ENCODE assay signal across 1 cellular context in the genomic region with DNA sequence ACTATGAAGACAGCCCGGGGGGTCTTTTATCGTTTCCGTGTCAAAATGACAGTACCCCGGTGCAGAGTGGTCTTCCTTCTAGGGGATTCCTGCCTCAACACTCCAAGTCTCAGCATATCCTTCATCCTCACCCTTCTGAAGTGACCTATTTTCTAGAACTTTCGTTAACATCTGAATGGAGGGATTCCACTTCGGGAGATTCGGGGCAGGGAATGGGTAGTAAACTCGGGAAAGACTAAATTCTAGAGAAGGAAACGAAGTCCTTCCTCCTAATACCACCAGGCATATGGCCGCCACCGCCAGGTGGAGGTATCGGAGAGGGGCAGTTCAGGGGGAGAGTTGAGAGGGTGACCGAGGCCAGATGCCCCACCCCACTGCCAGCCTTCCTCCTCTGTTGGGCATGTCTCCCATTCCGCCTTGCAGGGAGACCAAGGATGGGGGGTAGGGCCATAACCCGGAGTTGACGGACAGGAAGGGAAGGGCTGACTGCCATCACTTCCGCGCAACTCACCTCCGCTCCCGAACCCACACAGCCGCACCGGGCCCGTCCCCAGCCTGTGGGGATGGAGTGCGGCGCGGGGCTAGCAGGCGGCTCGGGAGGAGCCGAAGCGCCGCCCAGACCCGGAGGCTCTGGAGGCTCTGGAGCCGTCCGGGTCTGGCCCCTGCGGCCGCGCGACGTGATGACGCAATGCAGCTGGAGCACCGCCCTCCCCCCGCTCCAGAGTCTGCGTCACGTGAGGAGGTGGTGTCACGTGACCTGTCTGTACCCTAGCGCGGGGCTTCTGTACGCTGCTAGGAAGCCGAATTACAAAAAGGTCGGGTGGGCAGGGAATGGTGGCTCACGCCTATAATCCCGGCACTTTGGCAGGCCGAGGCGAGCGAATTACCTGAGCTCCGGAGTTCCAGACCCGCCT.
TF ChIP-seq lines count a peak whose summit lies in the region.

A gene (minus strand): TSS at position 657 of the 914 bp plus-strand sequence. CDS start 2,072 bp downstream, outside the sequence.

TF ChIP-seq in K562, 482 proteins besides CTCF, POLR2A, EP300 and RAD21 (continued from another document and continues in another):
- TF ChIP-seq, protein P1, sequence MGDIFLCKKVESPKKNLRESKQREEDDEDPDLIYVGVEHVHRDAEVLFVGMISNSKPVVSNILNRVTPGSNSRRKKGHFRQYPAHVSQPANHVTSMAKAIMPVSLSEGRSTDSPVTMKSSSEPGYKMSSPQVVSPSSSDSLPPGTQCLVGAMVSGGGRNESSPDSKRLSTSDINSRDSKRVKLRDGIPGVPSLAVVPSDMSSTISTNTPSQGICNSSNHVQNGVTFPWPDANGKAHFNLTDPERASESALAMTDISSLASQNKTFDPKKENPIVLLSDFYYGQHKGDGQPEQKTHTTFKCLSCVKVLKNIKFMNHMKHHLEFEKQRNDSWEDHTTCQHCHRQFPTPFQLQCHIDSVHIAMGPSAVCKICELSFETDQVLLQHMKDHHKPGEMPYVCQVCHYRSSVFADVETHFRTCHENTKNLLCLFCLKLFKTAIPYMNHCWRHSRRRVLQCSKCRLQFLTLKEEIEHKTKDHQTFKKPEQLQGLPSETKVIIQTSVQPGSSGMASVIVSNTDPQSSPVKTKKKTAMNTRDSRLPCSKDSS (IDR thresholded peaks at IDR 0.05; ENCODE audit: low read depth, partially characterized antibody), result no peak
- TF ChIP-seq FOXK2 (conservative IDR thresholded peaks at IDR 0.05 in 1 of 2, IDR thresholded peaks at IDR 0.05 in 1 of 2; ENCODE audit: low read depth in 2 of 2), result peak; percentile 87 to 96
- TF ChIP-seq ZNF785 (CRISPR knock-in tag; IDR thresholded peaks at IDR 0.05), result no peak
- no peak for TF ChIP-seq POLR3A (IDR thresholded peaks at IDR 0.05; ENCODE audit: borderline replicate concordance, extremely low read depth, insufficient read depth, insufficient read length)
- TF ChIP-seq, protein P2, sequence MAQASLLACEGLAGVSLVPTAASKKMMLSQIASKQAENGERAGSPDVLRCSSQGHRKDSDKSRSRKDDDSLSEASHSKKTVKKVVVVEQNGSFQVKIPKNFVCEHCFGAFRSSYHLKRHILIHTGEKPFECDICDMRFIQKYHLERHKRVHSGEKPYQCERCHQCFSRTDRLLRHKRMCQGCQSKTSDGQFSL (CRISPR knock-in tag; IDR thresholded peaks at IDR 0.05), result peak; percentile 79
- TF ChIP-seq, protein P2 (tag; IDR thresholded peaks at IDR 0.05), result peak in 1 of 2 experiments; percentile 71; a peak in 1 of 4 replicates
- TF ChIP-seq TCF7L2 (IDR thresholded peaks at IDR 0.05; ENCODE audit: low read depth, low read length), result no peak
- TF ChIP-seq NCOA6 (IDR thresholded peaks at IDR 0.05), result no peak
- peak; percentile 77 for TF ChIP-seq ETV1 (tag; conservative IDR thresholded peaks at IDR 0.05; ENCODE audit: low read depth)
- no peak for TF ChIP-seq HNRNPH1 (optimal IDR thresholded peaks at IDR 0.05; ENCODE audit: low read depth, low read length)
- TF ChIP-seq, protein P3, sequence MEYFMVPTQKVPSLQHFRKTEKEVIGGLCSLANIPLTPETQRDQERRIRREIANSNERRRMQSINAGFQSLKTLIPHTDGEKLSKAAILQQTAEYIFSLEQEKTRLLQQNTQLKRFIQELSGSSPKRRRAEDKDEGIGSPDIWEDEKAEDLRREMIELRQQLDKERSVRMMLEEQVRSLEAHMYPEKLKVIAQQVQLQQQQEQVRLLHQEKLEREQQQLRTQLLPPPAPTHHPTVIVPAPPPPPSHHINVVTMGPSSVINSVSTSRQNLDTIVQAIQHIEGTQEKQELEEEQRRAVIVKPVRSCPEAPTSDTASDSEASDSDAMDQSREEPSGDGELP (CRISPR knock-in tag; IDR thresholded peaks at IDR 0.05; ENCODE audit: borderline replicate concordance), result peak; percentile 96
- TF ChIP-seq PHF8 (IDR thresholded peaks at IDR 0.05; ENCODE audit: borderline replicate concordance, low read length), result peak; percentile 96
- peak; percentile 63; the same call in 1 of the 2 replicates for TF ChIP-seq NFIC (IDR thresholded peaks at IDR 0.05)
- TF ChIP-seq, protein P4, sequence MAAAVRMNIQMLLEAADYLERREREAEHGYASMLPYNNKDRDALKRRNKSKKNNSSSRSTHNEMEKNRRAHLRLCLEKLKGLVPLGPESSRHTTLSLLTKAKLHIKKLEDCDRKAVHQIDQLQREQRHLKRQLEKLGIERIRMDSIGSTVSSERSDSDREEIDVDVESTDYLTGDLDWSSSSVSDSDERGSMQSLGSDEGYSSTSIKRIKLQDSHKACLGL (CRISPR knock-in tag; IDR thresholded peaks at IDR 0.05; ENCODE audit: borderline replicate concordance, poor library complexity, severe bottlenecking), result peak; percentile 40
- no peak for TF ChIP-seq SETDB1 (IDR thresholded peaks at IDR 0.05; ENCODE audit: low read length)
- TF ChIP-seq MBD2 (IDR thresholded peaks at IDR 0.05; ENCODE audit: borderline replicate concordance, low read depth), result peak; percentile 79; the same call in 1 of the 2 replicates
- TF ChIP-seq ZNF311 (CRISPR knock-in tag; IDR thresholded peaks at IDR 0.05), result no peak
- TF ChIP-seq ZBTB8A (IDR thresholded peaks at IDR 0.05; ENCODE audit: partially characterized antibody), result no peak
- peak; percentile 70 for TF ChIP-seq GABPA (tag; conservative IDR thresholded peaks at IDR 0.05; ENCODE audit: low read depth)
- TF ChIP-seq, protein P5, sequence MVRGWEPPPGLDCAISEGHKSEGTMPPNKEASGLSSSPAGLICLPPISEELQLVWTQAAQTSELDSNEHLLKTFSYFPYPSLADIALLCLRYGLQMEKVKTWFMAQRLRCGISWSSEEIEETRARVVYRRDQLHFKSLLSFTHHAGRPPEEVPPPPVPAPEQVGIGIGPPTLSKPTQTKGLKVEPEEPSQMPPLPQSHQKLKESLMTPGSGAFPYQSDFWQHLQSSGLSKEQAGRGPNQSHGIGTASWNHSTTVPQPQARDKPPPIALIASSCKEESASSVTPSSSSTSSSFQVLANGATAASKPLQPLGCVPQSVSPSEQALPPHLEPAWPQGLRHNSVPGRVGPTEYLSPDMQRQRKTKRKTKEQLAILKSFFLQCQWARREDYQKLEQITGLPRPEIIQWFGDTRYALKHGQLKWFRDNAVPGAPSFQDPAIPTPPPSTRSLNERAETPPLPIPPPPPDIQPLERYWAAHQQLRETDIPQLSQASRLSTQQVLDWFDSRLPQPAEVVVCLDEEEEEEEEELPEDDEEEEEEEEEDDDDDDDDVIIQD (CRISPR knock-in tag; IDR thresholded peaks at IDR 0.05), result no peak; the same call in 1 of the 2 replicates
- no peak for TF ChIP-seq PRMT5 (CRISPR knock-in tag; IDR thresholded peaks at IDR 0.05)
- TF ChIP-seq, protein P6, sequence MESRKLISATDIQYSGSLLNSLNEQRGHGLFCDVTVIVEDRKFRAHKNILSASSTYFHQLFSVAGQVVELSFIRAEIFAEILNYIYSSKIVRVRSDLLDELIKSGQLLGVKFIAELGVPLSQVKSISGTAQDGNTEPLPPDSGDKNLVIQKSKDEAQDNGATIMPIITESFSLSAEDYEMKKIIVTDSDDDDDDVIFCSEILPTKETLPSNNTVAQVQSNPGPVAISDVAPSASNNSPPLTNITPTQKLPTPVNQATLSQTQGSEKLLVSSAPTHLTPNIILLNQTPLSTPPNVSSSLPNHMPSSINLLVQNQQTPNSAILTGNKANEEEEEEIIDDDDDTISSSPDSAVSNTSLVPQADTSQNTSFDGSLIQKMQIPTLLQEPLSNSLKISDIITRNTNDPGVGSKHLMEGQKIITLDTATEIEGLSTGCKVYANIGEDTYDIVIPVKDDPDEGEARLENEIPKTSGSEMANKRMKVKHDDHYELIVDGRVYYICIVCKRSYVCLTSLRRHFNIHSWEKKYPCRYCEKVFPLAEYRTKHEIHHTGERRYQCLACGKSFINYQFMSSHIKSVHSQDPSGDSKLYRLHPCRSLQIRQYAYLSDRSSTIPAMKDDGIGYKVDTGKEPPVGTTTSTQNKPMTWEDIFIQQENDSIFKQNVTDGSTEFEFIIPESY (CRISPR knock-in tag; IDR thresholded peaks at IDR 0.05), result no peak; the same call in 1 of the 2 replicates
- peak; percentile 30 to 84; a peak in 1 of 4 replicates for TF ChIP-seq NONO (IDR thresholded peaks at IDR 0.05; ENCODE audit: low read depth in 2 of 2, low read length in 1 of 2)
- TF ChIP-seq, protein P7, sequence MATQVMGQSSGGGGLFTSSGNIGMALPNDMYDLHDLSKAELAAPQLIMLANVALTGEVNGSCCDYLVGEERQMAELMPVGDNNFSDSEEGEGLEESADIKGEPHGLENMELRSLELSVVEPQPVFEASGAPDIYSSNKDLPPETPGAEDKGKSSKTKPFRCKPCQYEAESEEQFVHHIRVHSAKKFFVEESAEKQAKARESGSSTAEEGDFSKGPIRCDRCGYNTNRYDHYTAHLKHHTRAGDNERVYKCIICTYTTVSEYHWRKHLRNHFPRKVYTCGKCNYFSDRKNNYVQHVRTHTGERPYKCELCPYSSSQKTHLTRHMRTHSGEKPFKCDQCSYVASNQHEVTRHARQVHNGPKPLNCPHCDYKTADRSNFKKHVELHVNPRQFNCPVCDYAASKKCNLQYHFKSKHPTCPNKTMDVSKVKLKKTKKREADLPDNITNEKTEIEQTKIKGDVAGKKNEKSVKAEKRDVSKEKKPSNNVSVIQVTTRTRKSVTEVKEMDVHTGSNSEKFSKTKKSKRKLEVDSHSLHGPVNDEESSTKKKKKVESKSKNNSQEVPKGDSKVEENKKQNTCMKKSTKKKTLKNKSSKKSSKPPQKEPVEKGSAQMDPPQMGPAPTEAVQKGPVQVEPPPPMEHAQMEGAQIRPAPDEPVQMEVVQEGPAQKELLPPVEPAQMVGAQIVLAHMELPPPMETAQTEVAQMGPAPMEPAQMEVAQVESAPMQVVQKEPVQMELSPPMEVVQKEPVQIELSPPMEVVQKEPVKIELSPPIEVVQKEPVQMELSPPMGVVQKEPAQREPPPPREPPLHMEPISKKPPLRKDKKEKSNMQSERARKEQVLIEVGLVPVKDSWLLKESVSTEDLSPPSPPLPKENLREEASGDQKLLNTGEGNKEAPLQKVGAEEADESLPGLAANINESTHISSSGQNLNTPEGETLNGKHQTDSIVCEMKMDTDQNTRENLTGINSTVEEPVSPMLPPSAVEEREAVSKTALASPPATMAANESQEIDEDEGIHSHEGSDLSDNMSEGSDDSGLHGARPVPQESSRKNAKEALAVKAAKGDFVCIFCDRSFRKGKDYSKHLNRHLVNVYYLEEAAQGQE (CRISPR knock-in tag; IDR thresholded peaks at IDR 0.05; ENCODE audit: low read depth), result peak; percentile 72
- TF ChIP-seq CHD1 (IDR thresholded peaks at IDR 0.05; ENCODE audit: low read length), result peak; percentile 11
- no peak for TF ChIP-seq BDP1 (IDR thresholded peaks at IDR 0.05; ENCODE audit: insufficient read depth, insufficient read length)
- TF ChIP-seq TAF1 (IDR thresholded peaks at IDR 0.05; ENCODE audit: control insufficient read depth, extremely low read depth, insufficient read depth, low read length, severe bottlenecking), result peak; percentile 83
- no peak for TF ChIP-seq HNRNPUL1 (IDR thresholded peaks at IDR 0.05; ENCODE audit: low read length)
- peak; percentile 78; the same call in 1 of the 2 replicates for TF ChIP-seq ZEB2 (IDR thresholded peaks at IDR 0.05)
- TF ChIP-seq GABPB1 (CRISPR knock-in tag; IDR thresholded peaks at IDR 0.05), result peak; percentile 85
- TF ChIP-seq, protein P8, sequence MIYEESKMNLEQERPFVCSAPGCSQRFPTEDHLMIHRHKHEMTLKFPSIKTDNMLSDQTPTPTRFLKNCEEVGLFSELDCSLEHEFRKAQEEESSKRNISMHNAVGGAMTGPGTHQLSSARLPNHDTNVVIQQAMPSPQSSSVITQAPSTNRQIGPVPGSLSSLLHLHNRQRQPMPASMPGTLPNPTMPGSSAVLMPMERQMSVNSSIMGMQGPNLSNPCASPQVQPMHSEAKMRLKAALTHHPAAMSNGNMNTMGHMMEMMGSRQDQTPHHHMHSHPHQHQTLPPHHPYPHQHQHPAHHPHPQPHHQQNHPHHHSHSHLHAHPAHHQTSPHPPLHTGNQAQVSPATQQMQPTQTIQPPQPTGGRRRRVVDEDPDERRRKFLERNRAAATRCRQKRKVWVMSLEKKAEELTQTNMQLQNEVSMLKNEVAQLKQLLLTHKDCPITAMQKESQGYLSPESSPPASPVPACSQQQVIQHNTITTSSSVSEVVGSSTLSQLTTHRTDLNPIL (CRISPR knock-in tag; IDR thresholded peaks at IDR 0.05), result no peak
- no peak; the same call in 1 of the 2 replicates for TF ChIP-seq HNRNPL (IDR thresholded peaks at IDR 0.05; ENCODE audit: low read depth, low read length)
- TF ChIP-seq, protein P9, sequence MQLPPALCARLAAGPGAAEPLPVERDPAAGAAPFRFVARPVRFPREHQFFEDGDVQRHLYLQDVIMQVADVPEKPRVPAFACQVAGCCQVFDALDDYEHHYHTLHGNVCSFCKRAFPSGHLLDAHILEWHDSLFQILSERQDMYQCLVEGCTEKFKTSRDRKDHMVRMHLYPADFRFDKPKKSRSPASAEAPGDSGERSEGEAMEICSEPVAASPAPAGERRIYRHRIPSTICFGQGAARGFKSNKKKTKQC (CRISPR knock-in tag; IDR thresholded peaks at IDR 0.05), result peak; percentile 90
- TF ChIP-seq, protein P10, sequence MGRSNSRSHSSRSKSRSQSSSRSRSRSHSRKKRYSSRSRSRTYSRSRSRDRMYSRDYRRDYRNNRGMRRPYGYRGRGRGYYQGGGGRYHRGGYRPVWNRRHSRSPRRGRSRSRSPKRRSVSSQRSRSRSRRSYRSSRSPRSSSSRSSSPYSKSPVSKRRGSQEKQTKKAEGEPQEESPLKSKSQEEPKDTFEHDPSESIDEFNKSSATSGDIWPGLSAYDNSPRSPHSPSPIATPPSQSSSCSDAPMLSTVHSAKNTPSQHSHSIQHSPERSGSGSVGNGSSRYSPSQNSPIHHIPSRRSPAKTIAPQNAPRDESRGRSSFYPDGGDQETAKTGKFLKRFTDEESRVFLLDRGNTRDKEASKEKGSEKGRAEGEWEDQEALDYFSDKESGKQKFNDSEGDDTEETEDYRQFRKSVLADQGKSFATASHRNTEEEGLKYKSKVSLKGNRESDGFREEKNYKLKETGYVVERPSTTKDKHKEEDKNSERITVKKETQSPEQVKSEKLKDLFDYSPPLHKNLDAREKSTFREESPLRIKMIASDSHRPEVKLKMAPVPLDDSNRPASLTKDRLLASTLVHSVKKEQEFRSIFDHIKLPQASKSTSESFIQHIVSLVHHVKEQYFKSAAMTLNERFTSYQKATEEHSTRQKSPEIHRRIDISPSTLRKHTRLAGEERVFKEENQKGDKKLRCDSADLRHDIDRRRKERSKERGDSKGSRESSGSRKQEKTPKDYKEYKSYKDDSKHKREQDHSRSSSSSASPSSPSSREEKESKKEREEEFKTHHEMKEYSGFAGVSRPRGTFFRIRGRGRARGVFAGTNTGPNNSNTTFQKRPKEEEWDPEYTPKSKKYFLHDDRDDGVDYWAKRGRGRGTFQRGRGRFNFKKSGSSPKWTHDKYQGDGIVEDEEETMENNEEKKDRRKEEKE (IDR thresholded peaks at IDR 0.05; ENCODE audit: borderline replicate concordance in 1 of 2, control insufficient read depth in 1 of 2, low read depth in 2 of 2, low read length in 1 of 2), result no peak
- TF ChIP-seq KLF1 (tag; IDR thresholded peaks at IDR 0.05), result 0 out of 2 replicates have a peak, but pooled peaks have one; percentile 79
- TF ChIP-seq DPF2 (IDR thresholded peaks at IDR 0.05), result peak; percentile 47; the same call in 1 of the 2 replicates
- no peak for TF ChIP-seq ZFP1 (CRISPR knock-in tag; IDR thresholded peaks at IDR 0.05)
- TF ChIP-seq ETV6 (IDR thresholded peaks at IDR 0.05; ENCODE audit: borderline replicate concordance in 1 of 2, low read depth in 2 of 2, low read length in 1 of 2), result no peak
- no peak for TF ChIP-seq ETV6 (CRISPR knock-in tag; IDR thresholded peaks at IDR 0.05; ENCODE audit: borderline replicate concordance)
- TF ChIP-seq NCOR1 (IDR thresholded peaks at IDR 0.05), result peak; percentile 55
- peak; percentile 71; the same call in 1 of the 2 replicates for TF ChIP-seq ZFPM2 (CRISPR knock-in tag; IDR thresholded peaks at IDR 0.05)
- TF ChIP-seq NR2F6 (CRISPR knock-in tag; IDR thresholded peaks at IDR 0.05), result 0 out of 2 replicates have a peak, but pooled peaks have one; percentile 12
- TF ChIP-seq IRF2 (CRISPR knock-in tag; IDR thresholded peaks at IDR 0.05), result no peak
